ENCODE assay signal across 8 cellular contexts in genomic region chrX:132539611-132540010, GRCh38.
"Had no signal": no experiment of that assay in that cellular context is flagged by ENCODE, and none has a peak within 500 bp of the region (broad histone marks: within the 10 kb centered on the region; RNA-seq: fewer than 3 reads in every experiment).

No MANE protein-coding gene starts in this region.

- H3K36me3 Mint-ChIP-seq: IgD-negative memory B cell had no signal

- H3K4me1 Mint-ChIP-seq: GM23338, H9, IgD-negative memory B cell had no signal

- DNase-seq: H9, HCEC 1CT had no signal

- H3K4me2 ChIP-seq: GM23338 had no signal

- H3K27ac Mint-ChIP-seq: GM23338, H9 had no signal

- H3K4me3 ChIP-seq: GM23338 had no signal

- FAIRE-seq: H1, H54, HepG2 had no signal

- H2AFZ ChIP-seq: GM23338 had no signal

- H3K27ac ChIP-seq: HL-60 had no signal

- H3K4me3 Mint-ChIP-seq: GM23338, H9, IgD-negative memory B cell had no signal

- ATAC-seq: GM23338, HepG2 had no signal

- H3K9me3 Mint-ChIP-seq: GM23338, H9, IgD-negative memory B cell had no signal
